Comparison of ENCODE assay signal across 21 cellular contexts in genomic region chr11:109968781-109969180, GRCh38.
"Had no signal": no experiment of that assay in that cellular context is flagged by ENCODE, and none has a peak within 500 bp of the region (broad histone marks: within the 10 kb centered on the region; RNA-seq: fewer than 3 reads in every experiment).

No MANE protein-coding gene starts in this region.

- ATAC-seq: activated CD8-positive, alpha-beta T cell treated with anti-CD3 and anti-CD28 coated beads for 36 hours; T-helper 17 cell had no signal

- DNase-seq: activated CD4-positive, CD25-positive, alpha-beta regulatory T cell; activated CD8-positive, alpha-beta memory T cell treated with anti-CD3 and anti-CD28 coated beads, Interleukin-2, amount 50 U/mL, for 4 hours; activated CD8-positive, alpha-beta T cell treated with anti-CD3 and anti-CD28 coated beads for 36 hours; activated naive CD4-positive, alpha-beta T cell treated with anti-CD3 and anti-CD28 coated beads, Interleukin-2, amount 50 U/mL, for 16 hours; activated naive CD8-positive, alpha-beta T cell treated with anti-CD3 and anti-CD28 coated beads, Interleukin-2, amount 10 ng/mL, durations not matched to agents 7 days and 5 days; adrenal gland; anterior cingulate cortex; cerebellar nuclear complex; KG1; NCI-H1092 treated with DMSO at 0.1 percent for 48 hours; NCI-H1436; NCI-H1694 treated with DMSO at 0.1 percent for 48 hours; NCI-H2029 treated with DMSO at 0.1 percent for 48 hours; NCI-H345; NCI-H510A; NCI-H526 treated with DMSO at 0.1 percent for 48 hours; NCI-H82; SIG-M5; T-helper 17 cell; T-helper 9 cell had no signal

- H3K36me3 ChIP-seq: adrenal gland had no signal

- FAIRE-seq: TTC549 had no signal

- H3K27me3 ChIP-seq: adrenal gland had no signal

- H3K27ac ChIP-seq: adrenal gland had no signal

- H3K9me3 ChIP-seq: adrenal gland had no signal

- H3K4me3 ChIP-seq: adrenal gland had no signal
